1 cellular context compared by ENCODE assay signal in the genomic region with DNA sequence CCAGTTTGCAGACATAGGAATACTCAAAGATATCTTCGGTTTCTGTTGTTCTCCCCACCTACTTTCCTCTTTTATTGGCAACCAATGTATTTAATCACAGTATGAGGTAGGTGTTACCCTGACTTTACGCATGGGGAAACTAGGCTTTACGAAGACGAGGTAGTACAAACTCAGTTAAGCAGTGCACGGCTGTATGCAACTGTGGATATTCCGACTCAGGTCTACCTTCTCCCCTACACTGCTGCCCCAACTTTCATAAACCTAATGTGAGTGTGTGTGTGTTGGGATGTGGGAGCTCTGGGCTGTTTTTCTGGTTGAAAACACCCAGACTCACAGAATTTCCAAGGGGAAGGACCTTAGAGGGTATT.
A peak's percentile ranks its signal among the peaks of the same experiment; 100 is the strongest.
TF ChIP-seq lines count a peak whose summit lies in the region.

No MANE protein-coding gene starts in this region.

TF ChIP-seq in K562, 482 proteins besides CTCF, POLR2A, EP300 and RAD21:
- TF ChIP-seq, protein P1, sequence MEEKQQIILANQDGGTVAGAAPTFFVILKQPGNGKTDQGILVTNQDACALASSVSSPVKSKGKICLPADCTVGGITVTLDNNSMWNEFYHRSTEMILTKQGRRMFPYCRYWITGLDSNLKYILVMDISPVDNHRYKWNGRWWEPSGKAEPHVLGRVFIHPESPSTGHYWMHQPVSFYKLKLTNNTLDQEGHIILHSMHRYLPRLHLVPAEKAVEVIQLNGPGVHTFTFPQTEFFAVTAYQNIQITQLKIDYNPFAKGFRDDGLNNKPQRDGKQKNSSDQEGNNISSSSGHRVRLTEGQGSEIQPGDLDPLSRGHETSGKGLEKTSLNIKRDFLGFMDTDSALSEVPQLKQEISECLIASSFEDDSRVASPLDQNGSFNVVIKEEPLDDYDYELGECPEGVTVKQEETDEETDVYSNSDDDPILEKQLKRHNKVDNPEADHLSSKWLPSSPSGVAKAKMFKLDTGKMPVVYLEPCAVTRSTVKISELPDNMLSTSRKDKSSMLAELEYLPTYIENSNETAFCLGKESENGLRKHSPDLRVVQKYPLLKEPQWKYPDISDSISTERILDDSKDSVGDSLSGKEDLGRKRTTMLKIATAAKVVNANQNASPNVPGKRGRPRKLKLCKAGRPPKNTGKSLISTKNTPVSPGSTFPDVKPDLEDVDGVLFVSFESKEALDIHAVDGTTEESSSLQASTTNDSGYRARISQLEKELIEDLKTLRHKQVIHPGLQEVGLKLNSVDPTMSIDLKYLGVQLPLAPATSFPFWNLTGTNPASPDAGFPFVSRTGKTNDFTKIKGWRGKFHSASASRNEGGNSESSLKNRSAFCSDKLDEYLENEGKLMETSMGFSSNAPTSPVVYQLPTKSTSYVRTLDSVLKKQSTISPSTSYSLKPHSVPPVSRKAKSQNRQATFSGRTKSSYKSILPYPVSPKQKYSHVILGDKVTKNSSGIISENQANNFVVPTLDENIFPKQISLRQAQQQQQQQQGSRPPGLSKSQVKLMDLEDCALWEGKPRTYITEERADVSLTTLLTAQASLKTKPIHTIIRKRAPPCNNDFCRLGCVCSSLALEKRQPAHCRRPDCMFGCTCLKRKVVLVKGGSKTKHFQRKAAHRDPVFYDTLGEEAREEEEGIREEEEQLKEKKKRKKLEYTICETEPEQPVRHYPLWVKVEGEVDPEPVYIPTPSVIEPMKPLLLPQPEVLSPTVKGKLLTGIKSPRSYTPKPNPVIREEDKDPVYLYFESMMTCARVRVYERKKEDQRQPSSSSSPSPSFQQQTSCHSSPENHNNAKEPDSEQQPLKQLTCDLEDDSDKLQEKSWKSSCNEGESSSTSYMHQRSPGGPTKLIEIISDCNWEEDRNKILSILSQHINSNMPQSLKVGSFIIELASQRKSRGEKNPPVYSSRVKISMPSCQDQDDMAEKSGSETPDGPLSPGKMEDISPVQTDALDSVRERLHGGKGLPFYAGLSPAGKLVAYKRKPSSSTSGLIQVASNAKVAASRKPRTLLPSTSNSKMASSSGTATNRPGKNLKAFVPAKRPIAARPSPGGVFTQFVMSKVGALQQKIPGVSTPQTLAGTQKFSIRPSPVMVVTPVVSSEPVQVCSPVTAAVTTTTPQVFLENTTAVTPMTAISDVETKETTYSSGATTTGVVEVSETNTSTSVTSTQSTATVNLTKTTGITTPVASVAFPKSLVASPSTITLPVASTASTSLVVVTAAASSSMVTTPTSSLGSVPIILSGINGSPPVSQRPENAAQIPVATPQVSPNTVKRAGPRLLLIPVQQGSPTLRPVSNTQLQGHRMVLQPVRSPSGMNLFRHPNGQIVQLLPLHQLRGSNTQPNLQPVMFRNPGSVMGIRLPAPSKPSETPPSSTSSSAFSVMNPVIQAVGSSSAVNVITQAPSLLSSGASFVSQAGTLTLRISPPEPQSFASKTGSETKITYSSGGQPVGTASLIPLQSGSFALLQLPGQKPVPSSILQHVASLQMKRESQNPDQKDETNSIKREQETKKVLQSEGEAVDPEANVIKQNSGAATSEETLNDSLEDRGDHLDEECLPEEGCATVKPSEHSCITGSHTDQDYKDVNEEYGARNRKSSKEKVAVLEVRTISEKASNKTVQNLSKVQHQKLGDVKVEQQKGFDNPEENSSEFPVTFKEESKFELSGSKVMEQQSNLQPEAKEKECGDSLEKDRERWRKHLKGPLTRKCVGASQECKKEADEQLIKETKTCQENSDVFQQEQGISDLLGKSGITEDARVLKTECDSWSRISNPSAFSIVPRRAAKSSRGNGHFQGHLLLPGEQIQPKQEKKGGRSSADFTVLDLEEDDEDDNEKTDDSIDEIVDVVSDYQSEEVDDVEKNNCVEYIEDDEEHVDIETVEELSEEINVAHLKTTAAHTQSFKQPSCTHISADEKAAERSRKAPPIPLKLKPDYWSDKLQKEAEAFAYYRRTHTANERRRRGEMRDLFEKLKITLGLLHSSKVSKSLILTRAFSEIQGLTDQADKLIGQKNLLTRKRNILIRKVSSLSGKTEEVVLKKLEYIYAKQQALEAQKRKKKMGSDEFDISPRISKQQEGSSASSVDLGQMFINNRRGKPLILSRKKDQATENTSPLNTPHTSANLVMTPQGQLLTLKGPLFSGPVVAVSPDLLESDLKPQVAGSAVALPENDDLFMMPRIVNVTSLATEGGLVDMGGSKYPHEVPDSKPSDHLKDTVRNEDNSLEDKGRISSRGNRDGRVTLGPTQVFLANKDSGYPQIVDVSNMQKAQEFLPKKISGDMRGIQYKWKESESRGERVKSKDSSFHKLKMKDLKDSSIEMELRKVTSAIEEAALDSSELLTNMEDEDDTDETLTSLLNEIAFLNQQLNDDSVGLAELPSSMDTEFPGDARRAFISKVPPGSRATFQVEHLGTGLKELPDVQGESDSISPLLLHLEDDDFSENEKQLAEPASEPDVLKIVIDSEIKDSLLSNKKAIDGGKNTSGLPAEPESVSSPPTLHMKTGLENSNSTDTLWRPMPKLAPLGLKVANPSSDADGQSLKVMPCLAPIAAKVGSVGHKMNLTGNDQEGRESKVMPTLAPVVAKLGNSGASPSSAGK (IDR thresholded peaks at IDR 0.05): 0 out of 2 replicates have a peak, but pooled peaks have one; percentile 5
- TF ChIP-seq, protein P2, sequence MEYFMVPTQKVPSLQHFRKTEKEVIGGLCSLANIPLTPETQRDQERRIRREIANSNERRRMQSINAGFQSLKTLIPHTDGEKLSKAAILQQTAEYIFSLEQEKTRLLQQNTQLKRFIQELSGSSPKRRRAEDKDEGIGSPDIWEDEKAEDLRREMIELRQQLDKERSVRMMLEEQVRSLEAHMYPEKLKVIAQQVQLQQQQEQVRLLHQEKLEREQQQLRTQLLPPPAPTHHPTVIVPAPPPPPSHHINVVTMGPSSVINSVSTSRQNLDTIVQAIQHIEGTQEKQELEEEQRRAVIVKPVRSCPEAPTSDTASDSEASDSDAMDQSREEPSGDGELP (CRISPR knock-in tag; IDR thresholded peaks at IDR 0.05; ENCODE audit: borderline replicate concordance): no peak
- no peak for TF ChIP-seq TCF7L2 (IDR thresholded peaks at IDR 0.05; ENCODE audit: low read depth, low read length)
- TF ChIP-seq MYC (IDR thresholded peaks at IDR 0.05; ENCODE audit: low read depth, low read length): no peak
- TF ChIP-seq MYC (CRISPR knock-in tag; IDR thresholded peaks at IDR 0.05; ENCODE audit: borderline replicate concordance, low read depth): no peak
- no peak for TF ChIP-seq ZNF184 (CRISPR knock-in tag; IDR thresholded peaks at IDR 0.05)
- TF ChIP-seq HDAC1 (IDR thresholded peaks at IDR 0.05): no peak
TF ChIP-seq in K562: peak in this region for 1.
